ENCODE assay signal across 20 cellular contexts in the genomic region with DNA sequence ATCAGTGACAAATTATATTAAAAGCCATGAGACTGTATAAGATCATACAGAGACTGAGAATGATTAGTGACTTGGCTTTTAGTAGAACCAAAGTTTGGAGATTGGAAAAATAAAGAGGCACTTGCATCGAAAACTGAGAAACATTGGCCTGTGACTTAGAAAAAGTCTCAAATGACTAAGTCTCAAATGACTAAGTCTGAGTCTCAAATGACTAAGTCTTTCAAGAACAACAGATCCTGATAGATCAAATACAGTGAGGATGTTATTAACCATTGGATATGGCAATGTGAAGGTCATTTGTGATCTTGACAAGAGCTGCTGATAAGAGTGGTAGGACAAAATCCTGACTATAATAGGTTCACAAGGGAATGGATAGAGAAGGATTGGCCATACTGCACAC.
DNase-seq lines count a peak whose midpoint lies in the region; ATAC-seq and TF ChIP-seq lines count a peak whose summit lies in the region.
"Had no signal": no experiment of that assay in that cellular context is flagged by ENCODE, and none has a peak within 500 bp of the region (broad histone marks: within the 10 kb centered on the region; RNA-seq: fewer than 3 reads in every experiment).

No MANE protein-coding gene starts in this region.

- H3K4me1 Mint-ChIP-seq in GM23338 (peaks cover 2% of the 10 kb centered on the region; the same call in 2 of the 3 replicates), natural killer cell (no peaks in the 10 kb centered on the region)
- H3K4me1 Mint-ChIP-seq: T-cell had no signal

- H3K4me1 ChIP-seq in GM23338 (ENCODE audit: insufficient read depth), result 0 out of 2 replicates have a peak, but pooled peaks cover 2% of the 10 kb centered on the region
- H3K4me1 ChIP-seq: Peyer's patch, right atrium auricular region had no signal

- no peaks in the 10 kb centered on the region for H3K9me3 Mint-ChIP-seq in GM23338
- H3K9me3 Mint-ChIP-seq in natural killer cell, result peaks cover 3 to 7% of the 10 kb centered on the region in 2 donors
- H3K9me3 Mint-ChIP-seq: activated naive CD8-positive, alpha-beta T cell treated with anti-CD3 and anti-CD28 coated beads for 36 hours; T-cell had no signal

- H3K4me3 ChIP-seq in GM23338, result no peak overlapping the region
- H3K4me3 ChIP-seq: Peyer's patch, right atrium auricular region had no signal

- H3K4me3 Mint-ChIP-seq in GM23338 (no peak overlapping the region), natural killer cell (no peak overlapping the region)
- H3K4me3 Mint-ChIP-seq: activated naive CD8-positive, alpha-beta T cell treated with anti-CD3 and anti-CD28 coated beads for 36 hours; HFFc6; T-cell; WTC11 had no signal

- intact Hi-C loops in natural killer cell (cut with micrococcal nuclease), result no loop called here

- H4K20me1 ChIP-seq in GM23338 (replicated peaks; ENCODE audit: insufficient read depth), result no peaks in the 10 kb centered on the region

- no peaks in the 10 kb centered on the region for H3K27me3 Mint-ChIP-seq in GM23338 (ENCODE audit: insufficient read depth, low read depth, poor library complexity)
- H3K27me3 Mint-ChIP-seq in natural killer cell (ENCODE audit: low read depth in 2 of 2), result peaks cover 0 to 2% of the 10 kb centered on the region in 2 donors
- H3K27me3 Mint-ChIP-seq: T-cell had no signal

- H3K79me2 ChIP-seq in GM23338 (replicated peaks; ENCODE audit: insufficient read depth), result no peaks in the 10 kb centered on the region

- no peaks in the 10 kb centered on the region for H3K27me3 ChIP-seq in GM23338 (ENCODE audit: insufficient read depth)
- H3K27me3 ChIP-seq: Peyer's patch, right atrium auricular region had no signal

- no peak overlapping the region for H3K4me2 ChIP-seq in GM23338

- no peaks in the 10 kb centered on the region for H3F3A ChIP-seq in GM23338 (replicated peaks; ENCODE audit: low read depth)

- H3K36me3 ChIP-seq in GM23338 (ENCODE audit: insufficient read depth), result no peaks in the 10 kb centered on the region
- H3K36me3 ChIP-seq: Peyer's patch, right atrium auricular region had no signal

- ATAC-seq in GM18519 (IDR thresholded peaks at IDR 0.05; ENCODE audit: low FRiP score, unreplicated experiment), result peak; percentile 90
- no peak for ATAC-seq in GM23338
- ATAC-seq in natural killer cell, result no peak
- ATAC-seq: T-cell, WTC11 had no signal

- TF ChIP-seq CTCF in GM23338 (conservative IDR thresholded peaks at IDR 0.05; ENCODE audit: low read depth in 2 of 2), result no peak
- no peak for TF ChIP-seq CTCF in natural killer cell (IDR thresholded peaks at IDR 0.05)

- H3K9me2 ChIP-seq in GM23338 (ENCODE audit: insufficient read depth), result no peaks in the 10 kb centered on the region

- H2AFZ ChIP-seq in GM23338, result peak overlapping the region; percentile 5; the same call in 1 of the 2 replicates

- H3K36me3 Mint-ChIP-seq in GM23338 (ENCODE audit: low read depth), result no peaks in the 10 kb centered on the region
- no peaks in the 10 kb centered on the region for H3K36me3 Mint-ChIP-seq in natural killer cell
- H3K36me3 Mint-ChIP-seq: activated naive CD8-positive, alpha-beta T cell treated with anti-CD3 and anti-CD28 coated beads for 36 hours; T-cell; WTC11 had no signal

- H3K27ac Mint-ChIP-seq in GM23338 (no peak overlapping the region), natural killer cell (no peak overlapping the region)
- H3K27ac Mint-ChIP-seq: activated naive CD8-positive, alpha-beta T cell treated with anti-CD3 and anti-CD28 coated beads for 36 hours; HFFc6; T-cell; WTC11 had no signal

- DNase-seq in GM23338 (ENCODE audit: low spot score) (no peak), HS-5 (ENCODE audit: low read depth) (peak; percentile 8), kidney tubule cell (ENCODE audit: low spot score) (peak; percentile 48), NCI-H446 (lab: John Stamatoyannopoulos, UW) (no peak), iPS-NIHi7 (ENCODE audit: extremely low spot score) (no peak), NK-92 (lab: John Stamatoyannopoulos, UW; ENCODE audit: unreplicated experiment) (no peak), natural killer cell (no peak)
- DNase-seq: activated naive CD8-positive, alpha-beta T cell treated with anti-CD3 and anti-CD28 coated beads for 36 hours; effector CD8-positive, alpha-beta T cell; HFFc6; mesendoderm; NCI-H146; NCI-H510A; Peyer's patch; stimulated activated CD4-positive, alpha-beta T cell treated with anti-CD3 and anti-CD28 coated beads, Interleukin-4, amount 100 ng/mL, for 24 hours; T-cell had no signal

- no peak overlapping the region for H3K27ac ChIP-seq in GM23338 (ENCODE audit: low read depth)
- H3K27ac ChIP-seq: C4-2B, Peyer's patch, right atrium auricular region had no signal

TF ChIP-seq in GM23338, 12 proteins besides CTCF, POLR2A, EP300 and RAD21 (continues in another document):
- TF ChIP-seq, protein P1, sequence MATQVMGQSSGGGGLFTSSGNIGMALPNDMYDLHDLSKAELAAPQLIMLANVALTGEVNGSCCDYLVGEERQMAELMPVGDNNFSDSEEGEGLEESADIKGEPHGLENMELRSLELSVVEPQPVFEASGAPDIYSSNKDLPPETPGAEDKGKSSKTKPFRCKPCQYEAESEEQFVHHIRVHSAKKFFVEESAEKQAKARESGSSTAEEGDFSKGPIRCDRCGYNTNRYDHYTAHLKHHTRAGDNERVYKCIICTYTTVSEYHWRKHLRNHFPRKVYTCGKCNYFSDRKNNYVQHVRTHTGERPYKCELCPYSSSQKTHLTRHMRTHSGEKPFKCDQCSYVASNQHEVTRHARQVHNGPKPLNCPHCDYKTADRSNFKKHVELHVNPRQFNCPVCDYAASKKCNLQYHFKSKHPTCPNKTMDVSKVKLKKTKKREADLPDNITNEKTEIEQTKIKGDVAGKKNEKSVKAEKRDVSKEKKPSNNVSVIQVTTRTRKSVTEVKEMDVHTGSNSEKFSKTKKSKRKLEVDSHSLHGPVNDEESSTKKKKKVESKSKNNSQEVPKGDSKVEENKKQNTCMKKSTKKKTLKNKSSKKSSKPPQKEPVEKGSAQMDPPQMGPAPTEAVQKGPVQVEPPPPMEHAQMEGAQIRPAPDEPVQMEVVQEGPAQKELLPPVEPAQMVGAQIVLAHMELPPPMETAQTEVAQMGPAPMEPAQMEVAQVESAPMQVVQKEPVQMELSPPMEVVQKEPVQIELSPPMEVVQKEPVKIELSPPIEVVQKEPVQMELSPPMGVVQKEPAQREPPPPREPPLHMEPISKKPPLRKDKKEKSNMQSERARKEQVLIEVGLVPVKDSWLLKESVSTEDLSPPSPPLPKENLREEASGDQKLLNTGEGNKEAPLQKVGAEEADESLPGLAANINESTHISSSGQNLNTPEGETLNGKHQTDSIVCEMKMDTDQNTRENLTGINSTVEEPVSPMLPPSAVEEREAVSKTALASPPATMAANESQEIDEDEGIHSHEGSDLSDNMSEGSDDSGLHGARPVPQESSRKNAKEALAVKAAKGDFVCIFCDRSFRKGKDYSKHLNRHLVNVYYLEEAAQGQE (IDR thresholded peaks at IDR 0.05; ENCODE audit: unreplicated experiment), result no peak
- TF ChIP-seq NANOG (IDR thresholded peaks at IDR 0.05; ENCODE audit: borderline replicate concordance) (no peak), POLR2AphosphoS5 (IDR thresholded peaks at IDR 0.05; ENCODE audit: low read depth) (no peak)

Comparison
In these comparisons a context has a peak if more than half of its experiments do, and no peak if none do; other contexts are left out.
1. DNase-seq: peak in HS-5 (single experiment) and kidney tubule cell (single experiment); none in GM23338 (single experiment), NCI-H446 (0 of 2), iPS-NIHi7 (single experiment), NK-92 (single experiment) and natural killer cell (single experiment).